In the genomic region with DNA sequence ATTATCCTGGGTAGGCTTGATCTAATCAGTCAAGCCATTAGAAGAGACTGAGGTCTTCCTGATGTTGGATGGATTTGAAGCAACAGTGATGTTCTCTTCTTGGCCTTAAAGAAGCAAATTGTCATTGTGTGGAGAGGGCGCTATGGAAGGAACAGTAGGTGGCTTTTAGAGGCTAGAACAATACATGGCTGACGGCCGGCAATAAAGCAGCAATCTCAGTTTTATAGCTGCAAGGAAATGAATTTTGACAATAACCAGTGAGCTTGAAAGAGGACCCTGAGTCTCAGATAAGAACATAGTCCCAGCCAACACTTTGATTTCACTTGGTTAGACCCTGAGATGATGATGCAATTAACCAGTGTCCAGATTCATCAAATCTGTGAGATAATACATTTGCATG, we compare ENCODE assay signal across 20 cellular contexts.
DNase-seq lines count a peak whose midpoint lies in the region; ATAC-seq, FAIRE-seq and TF ChIP-seq lines count a peak whose summit lies in the region.
"Had no signal": no experiment of that assay in that cellular context is flagged by ENCODE, and none has a peak within 500 bp of the region (broad histone marks: within the 10 kb centered on the region; RNA-seq: fewer than 3 reads in every experiment).

No MANE protein-coding gene starts in this region.

- no TSS peak for BruUV-seq in HepG2 (replicated peaks; lab: Mats Ljungman, UMichigan)

- no peaks in the 10 kb centered on the region for H3K27me3 ChIP-seq in HepG2 (ENCODE audit: control insufficient read depth in 1 of 2, insufficient read depth in 2 of 2, low read length in 2 of 2)
- H3K27me3 ChIP-seq in right lobe of liver = no peaks in the 10 kb centered on the region
- H3K27me3 ChIP-seq: BLaER1 treated with 17β-estradiol and CSF1 and Interleukin-3, amounts not matched to agents 10 nM and 100 nM had no signal

- H3K4me3 ChIP-seq in HepG2 (replicated peaks in 1 of 3; ENCODE audit: insufficient read depth in 1 of 3, low read depth in 2 of 3, low read length in 3 of 3) = no peak overlapping the region
- H3K4me3 ChIP-seq in right lobe of liver = no peak overlapping the region
- H3K4me3 ChIP-seq in mucosa of descending colon = no peak overlapping the region
- H3K4me3 ChIP-seq: A549; BLaER1 treated with 17β-estradiol and CSF1 and Interleukin-3, amounts not matched to agents 10 nM and 100 nM had no signal

- H3K79me2 ChIP-seq in HepG2 (ENCODE audit: insufficient read depth, low read length) = no peaks in the 10 kb centered on the region

- ATAC-seq in HepG2 = no peak
- no peak for ATAC-seq in right lobe of liver
- ATAC-seq in mucosa of descending colon = peak; percentile 78
- ATAC-seq in HG03095 (IDR thresholded peaks at IDR 0.05; ENCODE audit: unreplicated experiment) = no peak
- ATAC-seq: A549; CD8-positive, alpha-beta T cell had no signal

- H3K4me1 ChIP-seq in HepG2 (ENCODE audit: insufficient read depth, low read length) = no peaks in the 10 kb centered on the region
- no peaks in the 10 kb centered on the region for H3K4me1 ChIP-seq in right lobe of liver
- H3K4me1 ChIP-seq in mucosa of descending colon (ENCODE audit: low read depth) = no peaks in the 10 kb centered on the region
- H3K4me1 ChIP-seq: A549, Caco-2 had no signal

- POLR2A ChIA-PET in HepG2 (lab: Yijun Ruan, JAX) = no interaction called here

- in situ Hi-C loops in HepG2 (cut with HindIII; ENCODE audit: extremely low pct_ligation_motif_present, low pct_unique_long_range_greater_than_20kb) = no loop called here

- TF ChIP-seq POLR2A in HepG2 (IDR thresholded peaks at IDR 0.05; ENCODE audit: insufficient read depth in 1 of 2, low read depth in 2 of 2, low read length in 2 of 2) = no peak
- TF ChIP-seq POLR2A in right lobe of liver (IDR thresholded peaks at IDR 0.05) = no peak

- 42% methylated on average over 3 of the region's 3 CpGs for WGBS in HepG2 (ENCODE audit: low lambda C conversion rate)
- 48% methylated on average over 3 of the region's 3 CpGs for WGBS in right lobe of liver (ENCODE audit: insufficient coverage, low coverage, low lambda C conversion rate, missing lambda C conversion rate)

- no peak for TF ChIP-seq EP300 in HepG2 (IDR thresholded peaks at IDR 0.05; ENCODE audit: low read depth in 2 of 2, low read length in 2 of 2)
- no peak for TF ChIP-seq EP300 in HepG2 (CRISPR knock-in tag; IDR thresholded peaks at IDR 0.05; ENCODE audit: borderline replicate concordance)

- H3K9me3 ChIP-seq in HepG2 (ENCODE audit: low read length) = no peaks in the 10 kb centered on the region
- no peaks in the 10 kb centered on the region for H3K9me3 ChIP-seq in right lobe of liver
- H3K9me3 ChIP-seq in mucosa of descending colon = no peaks in the 10 kb centered on the region
- H3K9me3 ChIP-seq: A549, Caco-2 had no signal

- CTCF ChIA-PET in HepG2 (lab: Yijun Ruan, JAX; ENCODE audit: low intra/inter-chr PET ratio, low total read pairs) = no interaction called here

- TF ChIP-seq RAD21 in HepG2 (CRISPR knock-in tag; IDR thresholded peaks at IDR 0.05) = no peak

- DNase-seq in HepG2 (ENCODE audit: low spot score) = no peak
- no peak for DNase-seq in right lobe of liver
- peak in 1 of 3 donors; percentile 41 for DNase-seq in mucosa of descending colon
- DNase-seq in NCI-H2171 treated with DMSO at 0.1 percent for 48 hours (lab: John Stamatoyannopoulos, UW) = no peak
- DNase-seq: AML-193; Caco-2; Calu3; CD4-positive, alpha-beta T cell; CD8-positive, alpha-beta T cell; DMS79 treated with DMSO at 0.1 percent for 48 hours; GF-D8 had no signal

- no peak overlapping the region for H3K4me2 ChIP-seq in HepG2 (ENCODE audit: low read depth, low read length)
- H3K4me2 ChIP-seq: A549; BLaER1 treated with 17β-estradiol and CSF1 and Interleukin-3, amounts not matched to agents 10 nM and 100 nM had no signal

- no peak overlapping the region for H3K9ac ChIP-seq in HepG2 (ENCODE audit: insufficient read depth, low read depth, low read length)
- H3K9ac ChIP-seq: BLaER1 treated with 17β-estradiol and CSF1 and Interleukin-3, amounts not matched to agents 10 nM and 100 nM had no signal

- intact Hi-C loops in HepG2 (cut with micrococcal nuclease; ENCODE audit: unreplicated experiment) = no loop called here
- intact Hi-C loops in right lobe of liver (cut with DNase I) = no loop called here
- intact Hi-C loops in mucosa of descending colon (cut with DNase I, micrococcal nuclease) = no loop called here

- H3K36me3 ChIP-seq in HepG2 (replicated peaks in 1 of 2; ENCODE audit: control insufficient read depth in 1 of 2, insufficient read depth in 2 of 2, low read length in 2 of 2) (no peaks in the 10 kb centered on the region), right lobe of liver (no peaks in the 10 kb centered on the region), mucosa of descending colon (ENCODE audit: low read depth) (no peaks in the 10 kb centered on the region)
- H3K36me3 ChIP-seq: BLaER1 treated with 17β-estradiol and CSF1 and Interleukin-3, amounts not matched to agents 10 nM and 100 nM had no signal

- no peak overlapping the region for H2AFZ ChIP-seq in HepG2 (ENCODE audit: low read length)

- TF ChIP-seq CTCF in HepG2 (CRISPR knock-in tag; IDR thresholded peaks at IDR 0.05) (no peak), right lobe of liver (IDR thresholded peaks at IDR 0.05) (no peak), mucosa of descending colon (IDR thresholded peaks at IDR 0.05) (no peak)

- H3K27ac ChIP-seq in HepG2 (ENCODE audit: extremely low read length, insufficient read depth, low read length) (no peak overlapping the region), right lobe of liver (no peak overlapping the region)
- H3K27ac ChIP-seq: 22Rv1; A549; BLaER1 treated with 17β-estradiol and CSF1 and Interleukin-3, amounts not matched to agents 10 nM and 100 nM; C4-2B had no signal

- H4K20me1 ChIP-seq in HepG2 (ENCODE audit: insufficient read depth, low read length) = no peaks in the 10 kb centered on the region
- H4K20me1 ChIP-seq: BLaER1 treated with 17β-estradiol and CSF1 and Interleukin-3, amounts not matched to agents 10 nM and 100 nM had no signal

- no peak for FAIRE-seq in HepG2 (lab: Jason Lieb, UNC)
- FAIRE-seq: A549, D721Med, G401.6, GM12891, GM19239 had no signal

TF ChIP-seq in HepG2, 621 proteins besides CTCF, POLR2A, EP300 and RAD21:
- TF ChIP-seq CEBPB (IDR thresholded peaks at IDR 0.05; ENCODE audit: borderline replicate concordance, low read depth, low read length) (peak; percentile 16; the same call in 1 of the 2 replicates), ZNF607 (CRISPR knock-in tag; IDR thresholded peaks at IDR 0.05; ENCODE audit: borderline replicate concordance) (no peak)
